Comparison of ENCODE assay signal across 8 cellular contexts in genomic region chr15:75620776-75621536, GRCh38. TPM values are rescaled to one million over a fixed set of nuclear protein-coding genes. Genes with fewer than 3 reads are reported as not detected.
DNase-seq lines count a peak whose midpoint lies in the region; ATAC-seq, FAIRE-seq and TF ChIP-seq lines count a peak whose summit lies in the region.

No MANE protein-coding gene starts in this region.

- H4K20me1 ChIP-seq in PC-3 (ENCODE audit: low read length) (no peaks in the 10 kb centered on the region), endothelial cell of umbilical vein (replicated peaks; ENCODE audit: control insufficient read depth, extremely low read depth, insufficient read depth, low read length) (no peaks in the 10 kb centered on the region)

- intact Hi-C loops in PC-3 (cut with micrococcal nuclease) = no loop called here
- intact Hi-C loops in endothelial cell of umbilical vein (cut with micrococcal nuclease) = loop anchor here (1.0 kb wide), 1 partner anchor 17 kb away; no protein-coding TSS in a partner anchor
- intact Hi-C loops in natural killer cell (cut with micrococcal nuclease) = loop anchor here (10.0 kb wide), 1 partner anchor 46 kb away; the partner anchor contains the start of gene PTPN9

- dilution Hi-C loops in endothelial cell of umbilical vein (cut with MboI; ENCODE audit: extremely low pct_ligation_motif_present, low sequenced_read_pairs) = no loop called here

- peaks cover 6% of the 10 kb centered on the region for H3F3A ChIP-seq in PC-3 (ENCODE audit: low read length, unreplicated experiment)

- DNase-seq in BJ (ENCODE audit: low read depth) (peak; percentile 68), PC-3 (no peak), endothelial cell of umbilical vein (ENCODE audit: low read depth, low spot score) (peak; percentile 92), natural killer cell (no peak), HuH-7.5 (ENCODE audit: low spot score) (no peak), GM13976 (ENCODE audit: low spot score) (no peak)

- peaks cover 20% of the 10 kb centered on the region for H3K4me1 ChIP-seq in PC-3 (ENCODE audit: insufficient read depth, low read length)
- peaks cover 20% of the 10 kb centered on the region for H3K4me1 ChIP-seq in endothelial cell of umbilical vein (ENCODE audit: control insufficient read depth, extremely low read depth, insufficient read depth, low read length)

- ATAC-seq in PC-3 (peak; percentile 7; the same call in 1 of the 2 replicates), natural killer cell (no peak), GM21381 (IDR thresholded peaks at IDR 0.05; ENCODE audit: unreplicated experiment) (no peak), HG02981 (IDR thresholded peaks at IDR 0.05; ENCODE audit: unreplicated experiment) (no peak)

- POLR2A ChIA-PET in BJ (lab: Charles Lee) = interaction anchor here (0.5 to 1.3 kb wide), 3 partner anchors 26 to 167 kb away, joined by 3 to 8 read pairs (median 5); no protein-coding TSS in a partner anchor
- POLR2A ChIA-PET in PC-3 (lab: Charles Lee; ENCODE audit: unreplicated experiment) = no interaction called here
- POLR2A ChIA-PET in endothelial cell of umbilical vein (lab: Charles Lee) = interaction anchor here (0.7 to 1.1 kb wide), 2 partner anchors 19 to 65 kb away, joined by 3 to 6 read pairs; partner anchors contain the start of gene IMP3

- H3K4me3 ChIP-seq in BJ (ENCODE audit: low read depth, low read length) (peak overlapping the region; percentile 30), PC-3 (ENCODE audit: low read length) (no peak overlapping the region), endothelial cell of umbilical vein (replicated peaks in 1 of 3; ENCODE audit: insufficient read depth in 1 of 3, low read depth in 1 of 3, low read length in 3 of 3) (peak overlapping the region in 1 of 3 experiments; percentile 50)

- H3K79me2 ChIP-seq in PC-3 (ENCODE audit: low read length) = no peaks in the 10 kb centered on the region
- H3K79me2 ChIP-seq in endothelial cell of umbilical vein (ENCODE audit: control insufficient read depth, insufficient read depth, low read length) = no peaks in the 10 kb centered on the region

- peak overlapping the region; percentile 55 for H3K4me3 Mint-ChIP-seq in natural killer cell

- no peaks in the 10 kb centered on the region for H3K36me3 Mint-ChIP-seq in natural killer cell

- H3K9me3 ChIP-seq in PC-3 (ENCODE audit: low read length) (no peaks in the 10 kb centered on the region), endothelial cell of umbilical vein (replicated peaks; ENCODE audit: control insufficient read depth, insufficient read depth, low read length) (no peaks in the 10 kb centered on the region)

- in situ Hi-C loops in GM13976 (cut with MboI; ENCODE audit: low sequenced_read_pairs, unreplicated experiment) = no loop called here

- H3K36me3 ChIP-seq in BJ (ENCODE audit: control insufficient read depth, insufficient read depth, low read length) (peaks cover 11% of the 10 kb centered on the region), PC-3 (ENCODE audit: low read depth, low read length) (peaks cover 3% of the 10 kb centered on the region; the same call in 1 of the 2 replicates), endothelial cell of umbilical vein (ENCODE audit: control insufficient read depth in 2 of 2, extremely low read depth in 1 of 2, insufficient read depth in 2 of 2, low read length in 2 of 2) (peaks cover 5 to 11% of the 10 kb centered on the region in 2 experiments)

- TF ChIP-seq CTCF in BJ (IDR thresholded peaks at IDR 0.05; ENCODE audit: insufficient read depth, low read depth, low read length) (peak; percentile 49), PC-3 (conservative IDR thresholded peaks at IDR 0.05; ENCODE audit: low read depth, low read length) (no peak), endothelial cell of umbilical vein (IDR thresholded peaks at IDR 0.05; ENCODE audit: extremely low read depth in 1 of 2, insufficient read depth in 1 of 2, low read depth in 1 of 2, low read length in 2 of 2) (peak in 1 of 2 donors; percentile 26), natural killer cell (IDR thresholded peaks at IDR 0.05) (no peak), GM13976 (IDR thresholded peaks at IDR 0.05; ENCODE audit: borderline replicate concordance, control extremely low read depth, extremely low read depth, insufficient read depth, missing control alignments) (no peak)

- no peaks in the 10 kb centered on the region for H3K27me3 ChIP-seq in BJ (ENCODE audit: control insufficient read depth, insufficient read depth, low read length)
- no peaks in the 10 kb centered on the region for H3K27me3 ChIP-seq in PC-3 (ENCODE audit: low read length)
- no peaks in the 10 kb centered on the region for H3K27me3 ChIP-seq in endothelial cell of umbilical vein (ENCODE audit: control insufficient read depth in 2 of 2, insufficient read depth in 2 of 2, low read length in 2 of 2)

- peak overlapping the region; percentile 21 to 71 for H3K27ac Mint-ChIP-seq in natural killer cell

- CTCF ChIA-PET in BJ (lab: Yijun Ruan, JAX) (interaction anchor here (0.6 to 2.9 kb wide), 15 partner anchors 17 to 255 kb away, joined by 3 to 14 read pairs (median 3); partner anchors contain the start of gene MAN2C1), PC-3 (lab: Charles Lee) (no interaction called here), endothelial cell of umbilical vein (lab: Charles Lee) (interaction anchor here (0.6 to 2.2 kb wide), 26 partner anchors 11 to 253 kb away, joined by 3 to 32 read pairs (median 4); partner anchors contain the start of genes IMP3, PTPN9 and SNX33)

- peak; percentile 92 for FAIRE-seq in endothelial cell of umbilical vein (lab: Jason Lieb, UNC)

- BruUV-seq in PC-3 (replicated peaks; lab: Mats Ljungman, UMichigan) (no TSS peak), endothelial cell of umbilical vein (replicated peaks; lab: Mats Ljungman, UMichigan) (TSS peak; percentile 35)

- H3K9ac ChIP-seq in PC-3 (ENCODE audit: low read length) (no peak overlapping the region), endothelial cell of umbilical vein (replicated peaks; ENCODE audit: extremely low read depth, insufficient read depth, low read length) (peak overlapping the region; percentile 74)

- H3K4me1 Mint-ChIP-seq in natural killer cell = peaks cover 20 to 23% of the 10 kb centered on the region in 2 donors

- no peaks in the 10 kb centered on the region for H3K9me2 ChIP-seq in PC-3 (replicated peaks; ENCODE audit: low read length)

- H3K9me1 ChIP-seq in endothelial cell of umbilical vein (replicated peaks; ENCODE audit: control insufficient read depth, extremely low read depth, insufficient read depth, low read length) = no peaks in the 10 kb centered on the region

- no peak overlapping the region for H2AFZ ChIP-seq in PC-3 (ENCODE audit: low read length)
- peak overlapping the region; percentile 71 for H2AFZ ChIP-seq in endothelial cell of umbilical vein (ENCODE audit: low read depth, low read length)

- TF ChIP-seq POLR2A in endothelial cell of umbilical vein (IDR thresholded peaks at IDR 0.05; ENCODE audit: low read depth, low read length) = no peak

- H3K9me3 Mint-ChIP-seq in natural killer cell = no peaks in the 10 kb centered on the region

- H3K4me2 ChIP-seq in PC-3 (ENCODE audit: low read length) = 0 out of 2 replicates have a peak overlapping the region, but pooled peaks have one; percentile 14
- H3K4me2 ChIP-seq in endothelial cell of umbilical vein (ENCODE audit: insufficient read depth, low read length) = peak overlapping the region; percentile 78

- H3K27ac ChIP-seq in PC-3 (ENCODE audit: low read length) = peak overlapping the region; percentile 6; the same call in 1 of the 2 replicates
- H3K27ac ChIP-seq in endothelial cell of umbilical vein (ENCODE audit: insufficient read depth, low read depth, low read length) = peak overlapping the region; percentile 87

- no peaks in the 10 kb centered on the region for H3K27me3 Mint-ChIP-seq in natural killer cell (ENCODE audit: low read depth in 2 of 2)

RNA-seq across cellular contexts. Expression of gene SNUPN, which starts 4.6 kb away (rescaled TPM):
- 25.4 and 33.9 TPM in 2 replicates for polyA plus RNA-seq in BJ (2011; rRNA removed)
- 9.9 and 16.0 TPM in 2 replicates for polyA minus RNA-seq in BJ (2011; rRNA and poly(A)+ RNA removed)
- total RNA-seq in PC-3 (2014; rRNA removed) = 7.9 and 13.5 TPM in 2 replicates
- 19.3 and 25.1 TPM in 2 replicates for total RNA-seq in endothelial cell of umbilical vein
- polyA plus RNA-seq in endothelial cell of umbilical vein = 11.7 and 13.2 TPM in 2 replicates
- 18.9 and 19.0 TPM in 2 replicates for polyA plus RNA-seq in endothelial cell of umbilical vein (2011; cell fraction: cytosol; rRNA removed)
- 13.6 and 16.3 TPM in 2 replicates for polyA plus RNA-seq in endothelial cell of umbilical vein (2011; cell fraction: nucleus; rRNA removed)
- 19.1 and 22.1 TPM in 2 replicates for polyA plus RNA-seq in endothelial cell of umbilical vein (2012)
- polyA minus RNA-seq in endothelial cell of umbilical vein = 14.6 and 14.7 TPM in 2 replicates
- 15.8 TPM for polyA minus RNA-seq in endothelial cell of umbilical vein (2011; cell fraction: cytosol; rRNA and poly(A)+ RNA removed)
- polyA minus RNA-seq in endothelial cell of umbilical vein (2011; cell fraction: nucleus; rRNA and poly(A)+ RNA removed) = 6.0 and 9.0 TPM in 2 replicates
- total RNA-seq in natural killer cell = 10 to 100 TPM; 13.8 to 20.7 (median 14.8) TPM

RNA-seq across cellular contexts. Expression of gene IMP3, which starts 19.1 kb away (rescaled TPM):
- polyA plus RNA-seq in BJ (2011; rRNA removed) (36.6 and 37.6 TPM in 2 replicates), endothelial cell of umbilical vein (64.0 and 74.4 TPM in 2 replicates)
- 11.5 and 13.1 TPM in 2 replicates for polyA minus RNA-seq in BJ (2011; rRNA and poly(A)+ RNA removed)
- total RNA-seq in PC-3 (2014; rRNA removed) (92.6 and 95.4 TPM in 2 replicates), endothelial cell of umbilical vein (35.5 and 41.3 TPM in 2 replicates), natural killer cell (10 to 100 TPM; 22.9 to 37.1 (median 35.8) TPM)
- polyA plus RNA-seq in endothelial cell of umbilical vein (2011; cell fraction: cytosol; rRNA removed) = 38.1 and 38.8 TPM in 2 replicates
- 15.5 and 17.6 TPM in 2 replicates for polyA plus RNA-seq in endothelial cell of umbilical vein (2011; cell fraction: nucleus; rRNA removed)
- 25.5 and 32.4 TPM in 2 replicates for polyA plus RNA-seq in endothelial cell of umbilical vein (2012)
- 11.1 and 14.6 TPM in 2 replicates for polyA minus RNA-seq in endothelial cell of umbilical vein
- 71.5 TPM for polyA minus RNA-seq in endothelial cell of umbilical vein (2011; cell fraction: cytosol; rRNA and poly(A)+ RNA removed)
- 6.0 and 9.5 TPM in 2 replicates for polyA minus RNA-seq in endothelial cell of umbilical vein (2011; cell fraction: nucleus; rRNA and poly(A)+ RNA removed)

RNA-seq across cellular contexts. Expression of gene SNX33, which starts 26.8 kb away (rescaled TPM):
- polyA plus RNA-seq in BJ (2011; rRNA removed) = 17.3 and 23.5 TPM in 2 replicates
- polyA minus RNA-seq in BJ (2011; rRNA and poly(A)+ RNA removed) = 31.3 and 33.2 TPM in 2 replicates
- 16.2 and 16.8 TPM in 2 replicates for total RNA-seq in PC-3 (2014; rRNA removed)
- total RNA-seq in endothelial cell of umbilical vein = 10.6 and 12.6 TPM in 2 replicates
- polyA plus RNA-seq in endothelial cell of umbilical vein = 7.9 and 9.7 TPM in 2 replicates
- polyA plus RNA-seq in endothelial cell of umbilical vein (2011; cell fraction: cytosol; rRNA removed) = 7.6 and 8.1 TPM in 2 replicates
- polyA plus RNA-seq in endothelial cell of umbilical vein (2011; cell fraction: nucleus; rRNA removed) = 12.6 and 13.7 TPM in 2 replicates
- 8.2 and 10.6 TPM in 2 replicates for polyA plus RNA-seq in endothelial cell of umbilical vein (2012)
- polyA minus RNA-seq in endothelial cell of umbilical vein = 15.7 and 18.5 TPM in 2 replicates
- 9.4 TPM for polyA minus RNA-seq in endothelial cell of umbilical vein (2011; cell fraction: cytosol; rRNA and poly(A)+ RNA removed)
- 8.1 and 12.2 TPM in 2 replicates for polyA minus RNA-seq in endothelial cell of umbilical vein (2011; cell fraction: nucleus; rRNA and poly(A)+ RNA removed)
- 1 to 10 TPM; 2.5 to 5.6 (median 5.1) TPM for total RNA-seq in natural killer cell

RNA-seq across cellular contexts. Expression of gene PTPN9, which starts 41.8 kb away (rescaled TPM):
- polyA plus RNA-seq in BJ (2011; rRNA removed) = 48.6 and 55.5 TPM in 2 replicates
- polyA minus RNA-seq in BJ (2011; rRNA and poly(A)+ RNA removed) = 39.5 and 85.6 TPM in 2 replicates
- total RNA-seq in PC-3 (2014; rRNA removed) = 9.1 and 15.7 TPM in 2 replicates
- 31.4 and 32.0 TPM in 2 replicates for total RNA-seq in endothelial cell of umbilical vein
- polyA plus RNA-seq in endothelial cell of umbilical vein = 37.2 and 43.7 TPM in 2 replicates
- 34.2 and 46.6 TPM in 2 replicates for polyA plus RNA-seq in endothelial cell of umbilical vein (2011; cell fraction: cytosol; rRNA removed)
- polyA plus RNA-seq in endothelial cell of umbilical vein (2011; cell fraction: nucleus; rRNA removed) = 25.3 and 28.5 TPM in 2 replicates
- 19.7 and 24.0 TPM in 2 replicates for polyA plus RNA-seq in endothelial cell of umbilical vein (2012)
- polyA minus RNA-seq in endothelial cell of umbilical vein = 55.3 and 73.9 TPM in 2 replicates
- 24.4 TPM for polyA minus RNA-seq in endothelial cell of umbilical vein (2011; cell fraction: cytosol; rRNA and poly(A)+ RNA removed)
- 16.5 and 28.5 TPM in 2 replicates for polyA minus RNA-seq in endothelial cell of umbilical vein (2011; cell fraction: nucleus; rRNA and poly(A)+ RNA removed)
- total RNA-seq in natural killer cell = 10 to 100 TPM; 28.3 to 33.0 (median 28.9) TPM

Comparison
In these comparisons a context has a peak if more than half of its experiments do, and no peak if none do; other contexts are left out.
1. DNase-seq: peak in BJ (single experiment) and endothelial cell of umbilical vein (single experiment); none in PC-3 (single experiment), natural killer cell (single experiment), HuH-7.5 (single experiment) and GM13976 (single experiment).